ENCODE assay signal across 8 cellular contexts in the genomic region with DNA sequence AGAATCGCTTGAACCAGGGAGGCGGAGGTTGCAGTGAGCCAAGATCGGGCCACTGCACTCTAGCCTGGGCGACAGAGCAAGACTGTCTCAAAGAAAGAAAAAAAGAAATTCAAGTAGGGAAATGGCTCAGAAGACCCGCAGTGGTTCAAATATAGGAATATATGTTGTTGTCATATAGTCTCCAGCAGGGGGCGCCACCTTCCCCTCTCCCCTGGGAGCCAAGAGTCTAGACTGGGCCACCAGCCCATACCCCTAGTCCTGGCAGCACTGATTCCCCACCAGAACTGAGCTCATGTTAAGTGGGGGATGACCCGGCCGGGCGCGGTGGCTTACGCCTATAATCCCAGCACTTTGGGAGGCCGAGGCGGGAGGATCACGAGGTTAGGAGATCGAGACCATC. TPM values are rescaled to one million over a fixed set of nuclear protein-coding genes. Genes with fewer than 3 reads are reported as not detected.
DNase-seq lines count a peak whose midpoint lies in the region; ATAC-seq and TF ChIP-seq lines count a peak whose summit lies in the region.
"Not testable (repeated sequence)": the region's sequence is repeated elsewhere in the genome, so short reads cannot be mapped to it uniquely, and the experiment has no call there.

No MANE protein-coding gene starts in this region.

- not testable (repeated sequence) for H2BK120ac ChIP-seq in mesendoderm (ENCODE audit: low read depth, low read length)

- TF ChIP-seq CTCF in WTC11 (IDR thresholded peaks at IDR 0.05) = peak; percentile 86

- H3K79me1 ChIP-seq in mesendoderm (ENCODE audit: low read length) = not testable (repeated sequence)

- H3K4me3 Mint-ChIP-seq in WTC11 = not testable (repeated sequence)

- H4K5ac ChIP-seq in mesendoderm (ENCODE audit: low read length) = not testable (repeated sequence)

- H3K9me3 Mint-ChIP-seq in WTC11 = not testable (repeated sequence)

- WGBS in GM23248 (ENCODE audit: low coverage in 1 of 2, low lambda C conversion rate in 2 of 2, missing lambda C conversion rate in 2 of 2), 2 experiments = 86 to 88% methylated on average over 13 to 15 of the region's 15 CpGs
- no CpG with 5 or more reads among the region's 15 CpGs for WGBS in mesendoderm (ENCODE audit: extremely low coverage, insufficient coverage, low lambda C conversion rate)

- H3K27me3 ChIP-seq in GM23248 (replicated peaks; ENCODE audit: insufficient read depth); mesendoderm (ENCODE audit: insufficient read depth, low read length, poor library complexity): not testable (repeated sequence)

- H3K4ac ChIP-seq in mesendoderm (ENCODE audit: low read depth, low read length) = not testable (repeated sequence)

- not testable (repeated sequence) for H3K79me2 ChIP-seq in GM23248 (ENCODE audit: insufficient read depth); mesendoderm (ENCODE audit: control insufficient read depth, insufficient read depth, low read length)

- ATAC-seq in WTC11 = peak; percentile 77
- peak; percentile 45 for ATAC-seq in esophagus mucosa

- not testable (repeated sequence) for H3K4me1 ChIP-seq in GM23248 (ENCODE audit: insufficient read depth); mesendoderm (ENCODE audit: control insufficient read depth, low read depth, low read length)

- CTCF ChIA-PET in WTC11 (lab: Charles Lee) = interaction anchor here (0.6 to 3.0 kb wide), 32 partner anchors 9 to 268 kb away, joined by 3 to 31 read pairs (median 4); a partner anchor contains a TSS

- not testable (repeated sequence) for H3K27ac ChIP-seq in GM23248; mesendoderm (ENCODE audit: low read depth, low read length)

- not testable (repeated sequence) for H4K20me1 ChIP-seq in GM23248 (ENCODE audit: insufficient read depth)

- not testable (repeated sequence) for H3K9me2 ChIP-seq in GM23248 (ENCODE audit: insufficient read depth)

- not testable (repeated sequence) for H3K23ac ChIP-seq in mesendoderm (ENCODE audit: low read length)

- not testable (repeated sequence) for H3F3A ChIP-seq in GM23248 (ENCODE audit: insufficient read depth)

- H3K9me3 ChIP-seq in GM23248 (ENCODE audit: low read depth) = not testable (repeated sequence)

- POLR2A ChIA-PET in WTC11 (lab: Charles Lee) = not testable (repeated sequence)

- not testable (repeated sequence) for H2AFZ ChIP-seq in GM23248

- not testable (repeated sequence) for H3K18ac ChIP-seq in mesendoderm (ENCODE audit: low read length)

- peak; percentile 69 to 89 for DNase-seq in AML-193 (lab: John Stamatoyannopoulos, UW)
- peak; percentile 22 for DNase-seq in GM23248
- DNase-seq in NCI-H82 treated with DMSO at 0.1 percent for 48 hours (lab: John Stamatoyannopoulos, UW; ENCODE audit: unreplicated experiment) = peak; percentile 7
- peak; percentile 63 for DNase-seq in WTC11 (ENCODE audit: low spot score)
- DNase-seq in activated effector memory CD4-positive, alpha-beta T cell treated with anti-CD3 and anti-CD28 coated beads, Interleukin-2, amount 50 U/mL, for 16 hours = peak; percentile 85
- peak; percentile 38 for DNase-seq in mesendoderm
- peak; percentile 15 to 36 (median 36) for DNase-seq in stimulated activated CD4-positive, alpha-beta T cell treated with anti-CD3 and anti-CD28 coated beads, TNF-alpha, amount 100 ng/mL, for 4 hours (ENCODE audit: low read depth in 3 of 3)

- H3K27me3 Mint-ChIP-seq in WTC11 (ENCODE audit: low read depth) = not testable (repeated sequence)

- H3K9ac ChIP-seq in GM23248; mesendoderm (ENCODE audit: low read length): not testable (repeated sequence)

- H2BK15ac ChIP-seq in mesendoderm (replicated peaks; ENCODE audit: low read depth) = not testable (repeated sequence)

- H2AK5ac ChIP-seq in mesendoderm (ENCODE audit: low read length) = not testable (repeated sequence)

- H4K8ac ChIP-seq in mesendoderm (ENCODE audit: low read depth, low read length) = not testable (repeated sequence)

- H3K56ac ChIP-seq in mesendoderm (ENCODE audit: low read length) = not testable (repeated sequence)

- in situ Hi-C loops in GM23248 (cut with MboI) = not testable (repeated sequence)

- H3K4me1 Mint-ChIP-seq in WTC11 = not testable (repeated sequence)

- not testable (repeated sequence) for H3K4me2 ChIP-seq in GM23248 (ENCODE audit: unreplicated experiment); mesendoderm (ENCODE audit: low read length)

- not testable (repeated sequence) for H3K36me3 ChIP-seq in GM23248 (ENCODE audit: low read depth); mesendoderm (ENCODE audit: control insufficient read depth, insufficient read depth, low read length)

- not testable (repeated sequence) for H3K27ac Mint-ChIP-seq in WTC11

- H3K36me3 Mint-ChIP-seq in WTC11 = not testable (repeated sequence)

- not testable (repeated sequence) for H3K4me3 ChIP-seq in GM23248; mesendoderm (ENCODE audit: low read length)

- H2BK5ac ChIP-seq in mesendoderm (ENCODE audit: low read length) = not testable (repeated sequence)

RNA-seq across cellular contexts. Expression of a gene that starts 6.1 kb away (rescaled TPM):
- 7.6 and 12.9 TPM in 2 replicates for total RNA-seq in GM23248 (2014; rRNA removed; shearing (Covaris generic))
- 11.1 and 11.4 TPM in 2 replicates for polyA plus RNA-seq in GM23248 (2016; fragmentation: Nextera tagmentation; extraction: Ambion mirVana)
- total RNA-seq in WTC11 (2021) (86.6 to 94.6 TPM (median 91.5 TPM) in 3 replicates), esophagus mucosa (12.2 TPM)
- polyA plus RNA-seq in mesendoderm (2013, experiment 1 of 2) = 63.3 TPM
- polyA plus RNA-seq in mesendoderm (2013, experiment 2 of 2) = 65.8 TPM

RNA-seq across cellular contexts. Expression of a gene that starts 6.1 kb away (rescaled TPM):
- total RNA-seq in GM23248 (2014; rRNA removed; shearing (Covaris generic)) = 34.8 and 40.2 TPM in 2 replicates
- 58.1 and 60.0 TPM in 2 replicates for polyA plus RNA-seq in GM23248 (2016; fragmentation: Nextera tagmentation; extraction: Ambion mirVana)
- total RNA-seq in WTC11 (2021) = 70.1 to 77.0 TPM (median 72.0 TPM) in 3 replicates
- 31.7 TPM for total RNA-seq in esophagus mucosa
- 55.8 TPM for polyA plus RNA-seq in mesendoderm (2013, experiment 1 of 2)
- 62.4 TPM for polyA plus RNA-seq in mesendoderm (2013, experiment 2 of 2)

RNA-seq across cellular contexts. Expression of a gene that starts 48.9 kb away (rescaled TPM):
- total RNA-seq in GM23248 (2014; rRNA removed; shearing (Covaris generic)) = 28.6 and 33.2 TPM in 2 replicates
- 55.0 TPM in 2 replicates for polyA plus RNA-seq in GM23248 (2016; fragmentation: Nextera tagmentation; extraction: Ambion mirVana)
- total RNA-seq in WTC11 (2021) (139 to 153 TPM (median 144 TPM) in 3 replicates), esophagus mucosa (111 TPM)
- 48.9 TPM for polyA plus RNA-seq in mesendoderm (2013, experiment 1 of 2)
- 54.5 TPM for polyA plus RNA-seq in mesendoderm (2013, experiment 2 of 2)

RNA-seq across cellular contexts. Expression of a gene that starts 54.2 kb away (rescaled TPM):
- 4.7 and 5.2 TPM in 2 replicates for total RNA-seq in GM23248 (2014; rRNA removed; shearing (Covaris generic))
- 2.6 and 3.2 TPM in 2 replicates for polyA plus RNA-seq in GM23248 (2016; fragmentation: Nextera tagmentation; extraction: Ambion mirVana)
- total RNA-seq in WTC11 (2021) (26.5 to 29.5 TPM (median 28.5 TPM) in 3 replicates), esophagus mucosa (10.0 TPM)
- polyA plus RNA-seq in mesendoderm (2013, experiment 1 of 2) = 10.9 TPM
- polyA plus RNA-seq in mesendoderm (2013, experiment 2 of 2) = 11.0 TPM

Comparison
In these comparisons a context has a peak if more than half of its experiments do, and no peak if none do; other contexts are left out.
1. DNase-seq: peak in every context shown above with its lines; median percentile 85 in activated effector memory CD4-positive, alpha-beta T cell treated with anti-CD3 and anti-CD28 coated beads, Interleukin-2, amount 50 U/mL, for 16 hours; 79 in AML-193; 63 in WTC11; 38 in mesendoderm; 36 in stimulated activated CD4-positive, alpha-beta T cell treated with anti-CD3 and anti-CD28 coated beads, TNF-alpha, amount 100 ng/mL, for 4 hours; 22 in GM23248; 7 in NCI-H82 treated with DMSO at 0.1 percent for 48 hours.